Comparison of ENCODE assay signal across 24 cellular contexts in genomic region chr10:66045859-66046258, GRCh38.
"Had no signal": no experiment of that assay in that cellular context is flagged by ENCODE, and none has a peak within 500 bp of the region (broad histone marks: within the 10 kb centered on the region; RNA-seq: fewer than 3 reads in every experiment).

No MANE protein-coding gene starts in this region.

- H3K9ac ChIP-seq: parathyroid adenoma had no signal

- ATAC-seq: heart right ventricle; left lobe of liver; mucosa of descending colon; natural killer cell treated with Interleukin-12 subunit alpha and Interleukin-12 subunit beta and Interleukin-15 and Interleukin-18, amount 100 ng/mL, for 72 hours; right lobe of liver; stimulated activated naive B cell treated with anti-CD40 and anti-IgM and Interleukin-4, amounts not matched to agents 10 μg/mL and 1 μg/mL and 100 μg/mL, for 72 hours had no signal

- H3K27ac ChIP-seq: colonic mucosa, esophagus muscularis mucosa, heart right ventricle, parathyroid adenoma, right lobe of liver, thoracic aorta, tibial nerve, upper lobe of left lung had no signal

- H3K9me3 ChIP-seq: colonic mucosa, mucosa of descending colon, right lobe of liver had no signal

- H3K27me3 ChIP-seq: colonic mucosa, esophagus muscularis mucosa, heart right ventricle, right lobe of liver, tibial nerve, upper lobe of left lung had no signal

- H2AFZ ChIP-seq: parathyroid adenoma had no signal

- H3K4me3 ChIP-seq: colonic mucosa, esophagus muscularis mucosa, heart right ventricle, lung, mucosa of descending colon, right lobe of liver, thoracic aorta, tibial nerve, upper lobe of left lung had no signal

- H3K36me3 ChIP-seq: colonic mucosa, esophagus muscularis mucosa, heart right ventricle, right lobe of liver, thoracic aorta, tibial nerve, upper lobe of left lung had no signal

- DNase-seq: colonic mucosa; effector CD8-positive, alpha-beta T cell; endodermal cell; foreskin melanocyte; glutamatergic neuron; heart right ventricle; hippocampal formation; kidney glomerular epithelial cell; mesenchymal stem cell; mucosa of descending colon; naive B cell; right lobe of liver; small intestine; stimulated activated CD4-positive, alpha-beta T cell treated with anti-CD3 and anti-CD28 coated beads, Interleukin-15, amount 100 ng/mL, for 24 hours; stimulated activated CD4-positive, alpha-beta T cell treated with anti-CD3 and anti-CD28 coated beads, Interleukin-2, amount 100 ng/mL, for 48 hours; stimulated activated naive B cell treated with anti-CD40 and anti-IgM and Interleukin-4, amounts not matched to agents 10 μg/mL and 1 μg/mL and 100 μg/mL, for 72 hours; upper lobe of left lung had no signal

- H3K4me1 ChIP-seq: colonic mucosa, esophagus muscularis mucosa, heart right ventricle, parathyroid adenoma, right lobe of liver, tibial nerve, upper lobe of left lung had no signal

- H3K79me2 ChIP-seq: parathyroid adenoma had no signal
